ENCODE assay signal across 22 cellular contexts in the genomic region with DNA sequence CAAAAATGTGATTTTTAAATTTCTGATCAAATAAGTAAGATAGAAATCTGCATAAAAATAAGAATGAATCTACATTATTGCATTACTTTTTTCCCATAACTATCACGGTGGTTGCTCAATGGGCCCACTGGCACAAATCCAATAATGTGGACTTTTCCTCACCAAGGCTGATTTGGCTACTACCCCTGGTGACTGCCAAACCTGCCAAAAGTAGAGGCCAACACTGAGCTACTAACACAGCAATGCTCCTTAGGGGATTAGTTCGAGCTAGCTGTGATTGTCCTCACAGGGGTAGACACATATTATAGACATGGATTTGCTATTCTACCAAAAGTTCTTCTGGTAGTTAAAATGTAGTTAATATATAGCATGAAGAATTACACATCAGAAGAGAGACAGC.
A peak's percentile ranks its signal among the peaks of the same experiment; 100 is the strongest.
DNase-seq lines count a peak whose midpoint lies in the region; ATAC-seq and TF ChIP-seq lines count a peak whose summit lies in the region.
"Had no signal": no experiment of that assay in that cellular context is flagged by ENCODE, and none has a peak within 500 bp of the region (broad histone marks: within the 10 kb centered on the region; RNA-seq: fewer than 3 reads in every experiment).

No MANE protein-coding gene starts in this region.

- H3K4me3 ChIP-seq in right atrium auricular region: no peak overlapping the region
- H3K4me3 ChIP-seq in gastroesophageal sphincter: no peak overlapping the region
- H3K4me3 ChIP-seq in lower leg skin (ENCODE audit: low read depth, poor library complexity, severe bottlenecking): no peak overlapping the region
- H3K4me3 ChIP-seq: A549; BLaER1 treated with 17β-estradiol and CSF1 and Interleukin-3, amounts not matched to agents 10 nM and 100 nM; SK-N-MC had no signal

- ATAC-seq in Right ventricle myocardium superior (ENCODE audit: poor library complexity): peak; percentile 79
- peak; percentile 34 for ATAC-seq in gastroesophageal sphincter
- no peak for ATAC-seq in GM18505 (IDR thresholded peaks at IDR 0.05; ENCODE audit: unreplicated experiment)
- ATAC-seq: A549, HCT116 had no signal

- no peak overlapping the region for H3K27ac ChIP-seq in right atrium auricular region
- H3K27ac ChIP-seq in gastroesophageal sphincter: no peak overlapping the region
- H3K27ac ChIP-seq: A549; BLaER1 treated with 17β-estradiol and CSF1 and Interleukin-3, amounts not matched to agents 10 nM and 100 nM; HL-60; SK-N-MC had no signal

- TF ChIP-seq CTCF in right atrium auricular region (IDR thresholded peaks at IDR 0.05) (no peak), gastroesophageal sphincter (IDR thresholded peaks at IDR 0.05) (no peak), lower leg skin (IDR thresholded peaks at IDR 0.05) (no peak)

- no peak for TF ChIP-seq EP300 in gastroesophageal sphincter (IDR thresholded peaks at IDR 0.05)

- H3K36me3 ChIP-seq in right atrium auricular region (no peaks in the 10 kb centered on the region), gastroesophageal sphincter (no peaks in the 10 kb centered on the region)
- H3K36me3 ChIP-seq: BLaER1 treated with 17β-estradiol and CSF1 and Interleukin-3, amounts not matched to agents 10 nM and 100 nM had no signal

- H3K4me1 ChIP-seq in right atrium auricular region (no peaks in the 10 kb centered on the region), gastroesophageal sphincter (no peaks in the 10 kb centered on the region)
- H3K4me1 ChIP-seq: BLaER1 treated with 17β-estradiol and CSF1 and Interleukin-3, amounts not matched to agents 10 nM and 100 nM had no signal

- DNase-seq in Right ventricle myocardium superior (peak; percentile 42), right atrium auricular region (ENCODE audit: low spot score) (no peak), lower leg skin (ENCODE audit: low spot score in 2 of 2) (peak; percentile 19 to 84), kidney tubule cell (ENCODE audit: low spot score) (no peak), SHP77 (lab: John Stamatoyannopoulos, UW) (no peak)
- DNase-seq: AML-193; CD4-positive, alpha-beta T cell; NCI-H1105; NCI-H1436 treated with DMSO at 0.1 percent for 48 hours; NCI-H187 treated with DMSO at 0.1 percent for 48 hours; NCI-H2107; NCI-H524; NCI-H748 treated with DMSO at 0.1 percent for 48 hours; RPMI8226; SIG-M5 had no signal

- H3K9me3 ChIP-seq in right atrium auricular region: no peaks in the 10 kb centered on the region
- H3K9me3 ChIP-seq in gastroesophageal sphincter: no peaks in the 10 kb centered on the region
- H3K9me3 ChIP-seq: A549; BLaER1 treated with 17β-estradiol and CSF1 and Interleukin-3, amounts not matched to agents 10 nM and 100 nM had no signal

- WGBS in gastroesophageal sphincter (ENCODE audit: low coverage in 1 of 2), 2 donors: 73% methylated on average over 2 of the region's 2 CpGs
- WGBS in lower leg skin, 2 donors: 49 to 60% methylated on average over 2 of the region's 2 CpGs

- TF ChIP-seq POLR2A in gastroesophageal sphincter (IDR thresholded peaks at IDR 0.05) (no peak), lower leg skin (IDR thresholded peaks at IDR 0.05) (no peak), GM18505 (IDR thresholded peaks at IDR 0.05; ENCODE audit: borderline replicate concordance, extremely low read depth, insufficient read depth, insufficient read length) (no peak)

- intact Hi-C loops in Right ventricle myocardium superior (cut with DNase I) (no loop called here), lower leg skin (cut with DNase I; ENCODE audit: low total_unique reads) (no loop called here)

- no peaks in the 10 kb centered on the region for H3K27me3 ChIP-seq in right atrium auricular region
- no peaks in the 10 kb centered on the region for H3K27me3 ChIP-seq in gastroesophageal sphincter
- H3K27me3 ChIP-seq: BLaER1 treated with 17β-estradiol and CSF1 and Interleukin-3, amounts not matched to agents 10 nM and 100 nM had no signal

Comparison
In these comparisons a context has a peak if more than half of its experiments do, and no peak if none do; other contexts are left out.
1. DNase-seq: peak in Right ventricle myocardium superior (single experiment) and lower leg skin (2 of 2); none in right atrium auricular region (single experiment), kidney tubule cell (single experiment) and SHP77 (0 of 2).